ENCODE assay signal across 25 cellular contexts in genomic region chr15:52199271-52199670, GRCh38.
"Had no signal": no experiment of that assay in that cellular context is flagged by ENCODE, and none has a peak within 500 bp of the region (broad histone marks: within the 10 kb centered on the region; RNA-seq: fewer than 3 reads in every experiment).

No MANE protein-coding gene starts in this region.

- H3K27me3 ChIP-seq: pancreas, spleen, suprapubic skin, tibial artery, upper lobe of right lung had no signal

- DNase-seq: hypothalamus; immature natural killer cell; islet precursor cell; left ventricle myocardium inferior; midbrain; mucosa of descending colon; naive thymus-derived CD8-positive, alpha-beta T cell; nucleus accumbens; pancreas; posterior cingulate gyrus; retina; right cardiac atrium; small intestine; spleen; stimulated activated CD4-positive, alpha-beta T cell treated with anti-CD3 and anti-CD28 coated beads, Interleukin-4, amount 100 ng/mL, for 24 hours; stimulated activated naive CD4-positive, alpha-beta T cell; tibial artery; trophoblast cell; upper lobe of right lung had no signal

- H3K9me3 ChIP-seq: left ventricle myocardium inferior, mucosa of descending colon, pancreas, prostate gland, spleen, suprapubic skin, thoracic aorta, tibial artery, upper lobe of right lung had no signal

- H3K4me3 ChIP-seq: left ventricle myocardium inferior, lung, mucosa of descending colon, pancreas, prostate gland, spleen, suprapubic skin, thoracic aorta, tibial artery, upper lobe of right lung had no signal

- H3K4me1 ChIP-seq: left ventricle myocardium inferior, pancreas, prostate gland, spleen, suprapubic skin, tibial artery, upper lobe of right lung had no signal

- H3K27ac ChIP-seq: left ventricle myocardium inferior, pancreas, prostate gland, spleen, suprapubic skin, thoracic aorta, tibial artery, upper lobe of right lung had no signal

- ATAC-seq: mucosa of descending colon; naive thymus-derived CD8-positive, alpha-beta T cell; right cardiac atrium; sciatic nerve; stimulated activated effector memory CD8-positive, alpha-beta T cell treated with anti-CD3 and anti-CD28 coated beads, Interleukin-12 subunit alpha, Interleukin-12 subunit beta, amount 100 ng/mL, for 72 hours; upper lobe of right lung had no signal

- H3K36me3 ChIP-seq: prostate gland, suprapubic skin, thoracic aorta had no signal
